24 cellular contexts compared by ENCODE assay signal in genomic region chr7:1672851-1673486, GRCh38. TPM values are rescaled to one million over a fixed set of nuclear protein-coding genes. Genes with fewer than 3 reads are reported as not detected.
A peak's percentile ranks its signal among the peaks of the same experiment; 100 is the strongest.
DNase-seq lines count a peak whose midpoint lies in the region; ATAC-seq, FAIRE-seq and TF ChIP-seq lines count a peak whose summit lies in the region.
"Had no signal": no experiment of that assay in that cellular context is flagged by ENCODE, and none has a peak within 500 bp of the region (broad histone marks: within the 10 kb centered on the region; RNA-seq: fewer than 3 reads in every experiment).

No MANE protein-coding gene starts in this region.

- H3K27ac ChIP-seq in Peyer's patch, result no peak overlapping the region
- H3K27ac ChIP-seq in kidney (ENCODE audit: low read depth in 2 of 2, low read length in 2 of 2), result no peak overlapping the region
- H3K27ac ChIP-seq in psoas muscle, result no peak overlapping the region
- H3K27ac ChIP-seq in trophoblast cell (ENCODE audit: low read depth, low read length), result no peak overlapping the region
- H3K27ac ChIP-seq: SK-N-MC, tibial nerve had no signal

- H4K12ac ChIP-seq in trophoblast cell (ENCODE audit: low read depth, low read length), result no peak overlapping the region

- TF ChIP-seq CTCF in Peyer's patch (IDR thresholded peaks at IDR 0.05) (no peak), kidney (IDR thresholded peaks at IDR 0.05; ENCODE audit: borderline replicate concordance, extremely low read depth, insufficient read depth) (no peak), psoas muscle (IDR thresholded peaks at IDR 0.05) (no peak)

- WGBS in psoas muscle, 3 donors, result 63 to 75% (median 66%) methylated on average over 23 of the region's 23 CpGs
- no CpG with 5 or more reads among the region's 23 CpGs for WGBS in trophoblast cell (ENCODE audit: extremely low coverage, insufficient coverage, insufficient read length)

- TF ChIP-seq POLR2A in Peyer's patch (IDR thresholded peaks at IDR 0.05), result no peak

- no peak overlapping the region for H2BK12ac ChIP-seq in trophoblast cell (ENCODE audit: low read length)

- no peak overlapping the region for H3K27ac Mint-ChIP-seq in activated CD4-positive, alpha-beta T cell treated with anti-CD3 and anti-CD28 coated beads for 36 hours
- H3K27ac Mint-ChIP-seq in activated CD4-positive, alpha-beta T cell treated with anti-CD3 and anti-CD28 coated beads, Interleukin-2, amount 10 ng/mL, durations not matched to agents 7 days and 5 days, result no peak overlapping the region
- H3K27ac Mint-ChIP-seq: activated naive CD8-positive, alpha-beta T cell; effector memory CD8-positive, alpha-beta T cell; stimulated activated naive CD8-positive, alpha-beta T cell treated with anti-CD3 and anti-CD28 coated beads, Interleukin-15, Interleukin-2, amounts not matched to agents 100 ng/mL and 50 ng/mL, for 24 hours; T-helper 17 cell had no signal

- no peak overlapping the region for H3K4ac ChIP-seq in trophoblast cell (ENCODE audit: low read depth, low read length)

- H3K27me3 ChIP-seq in Peyer's patch (peaks cover 0 to 29% of the 10 kb centered on the region in 2 donors), psoas muscle (ENCODE audit: insufficient read depth in 3 of 3, low read length in 2 of 3) (peaks cover 0 to 78% (median 28%) of the 10 kb centered on the region in 3 donors), trophoblast cell (ENCODE audit: insufficient read depth, low read length) (peaks cover 36% of the 10 kb centered on the region)

- no peak overlapping the region for H2BK120ac ChIP-seq in trophoblast cell (ENCODE audit: insufficient read depth, low read length, poor library complexity)

- ATAC-seq in activated CD4-positive, alpha-beta T cell treated with anti-CD3 and anti-CD28 coated beads for 36 hours, result no peak
- no peak for ATAC-seq in psoas muscle
- ATAC-seq: activated T-cell treated with anti-CD3 and anti-CD28 coated beads, Interleukin-2, amount 50 U/mL, for 4 hours; effector memory CD8-positive, alpha-beta T cell; K562; left colon; T-helper 17 cell had no signal

- H3K9me3 ChIP-seq in Peyer's patch (no peaks in the 10 kb centered on the region), kidney (ENCODE audit: control insufficient read depth in 1 of 2, low read length in 2 of 2) (no peaks in the 10 kb centered on the region), psoas muscle (no peaks in the 10 kb centered on the region), trophoblast cell (ENCODE audit: insufficient read depth, low read depth, low read length) (peaks cover 3% of the 10 kb centered on the region)
- H3K9me3 ChIP-seq: MG63, tibial nerve had no signal

- no peaks in the 10 kb centered on the region for H3K79me2 ChIP-seq in trophoblast cell (ENCODE audit: control insufficient read depth, insufficient read depth, low read length, poor library complexity)

- no peak overlapping the region for H2AK5ac ChIP-seq in trophoblast cell (ENCODE audit: low read length)

- intact Hi-C loops in activated CD4-positive, alpha-beta T cell treated with anti-CD3 and anti-CD28 coated beads for 36 hours (cut with DNase I, micrococcal nuclease), result no loop called here
- intact Hi-C loops in kidney (cut with DNase I) (no loop called here), psoas muscle (cut with DNase I) (no loop called here)

- H3K18ac ChIP-seq in trophoblast cell (ENCODE audit: low read length), result no peak overlapping the region

- H3K9me3 Mint-ChIP-seq in activated CD4-positive, alpha-beta T cell treated with anti-CD3 and anti-CD28 coated beads for 36 hours (ENCODE audit: low read depth), result no peaks in the 10 kb centered on the region
- no peaks in the 10 kb centered on the region for H3K9me3 Mint-ChIP-seq in activated CD4-positive, alpha-beta T cell treated with anti-CD3 and anti-CD28 coated beads, Interleukin-2, amount 10 ng/mL, durations not matched to agents 7 days and 5 days
- H3K9me3 Mint-ChIP-seq: activated T-cell treated with anti-CD3 and anti-CD28 coated beads, Interleukin-2, amount 50 U/mL, for 4 hours; effector memory CD8-positive, alpha-beta T cell; stimulated activated naive CD8-positive, alpha-beta T cell treated with anti-CD3 and anti-CD28 coated beads, Interleukin-15, Interleukin-2, amounts not matched to agents 100 ng/mL and 50 ng/mL, for 24 hours had no signal

- H3K9ac ChIP-seq in kidney (ENCODE audit: low read length in 2 of 2), result no peak overlapping the region
- no peak overlapping the region for H3K9ac ChIP-seq in trophoblast cell (ENCODE audit: low read length)

- peaks cover 5% of the 10 kb centered on the region for H3K4me1 Mint-ChIP-seq in activated CD4-positive, alpha-beta T cell treated with anti-CD3 and anti-CD28 coated beads for 36 hours
- H3K4me1 Mint-ChIP-seq in activated CD4-positive, alpha-beta T cell treated with anti-CD3 and anti-CD28 coated beads, Interleukin-2, amount 10 ng/mL, durations not matched to agents 7 days and 5 days, result peaks cover 2% of the 10 kb centered on the region

- FAIRE-seq in kidney (lab: Jason Lieb, UNC), result no peak
- FAIRE-seq: K562 had no signal

- no peak overlapping the region for H3K4me3 Mint-ChIP-seq in activated CD4-positive, alpha-beta T cell treated with anti-CD3 and anti-CD28 coated beads for 36 hours
- no peak overlapping the region for H3K4me3 Mint-ChIP-seq in activated CD4-positive, alpha-beta T cell treated with anti-CD3 and anti-CD28 coated beads, Interleukin-2, amount 10 ng/mL, durations not matched to agents 7 days and 5 days
- H3K4me3 Mint-ChIP-seq: activated naive CD8-positive, alpha-beta T cell; activated T-cell treated with anti-CD3 and anti-CD28 coated beads, Interleukin-2, amount 50 U/mL, for 4 hours; effector memory CD8-positive, alpha-beta T cell; stimulated activated naive CD8-positive, alpha-beta T cell treated with anti-CD3 and anti-CD28 coated beads, Interleukin-15, Interleukin-2, amounts not matched to agents 100 ng/mL and 50 ng/mL, for 24 hours; T-helper 17 cell had no signal

- POLR2A ChIA-PET in activated CD4-positive, alpha-beta T cell treated with anti-CD3 and anti-CD28 coated beads for 36 hours (lab: Charles Lee), result no interaction called here
- POLR2A ChIA-PET in activated CD4-positive, alpha-beta T cell treated with anti-CD3 and anti-CD28 coated beads, Interleukin-2, amount 10 ng/mL, durations not matched to agents 7 days and 5 days (lab: Charles Lee), result no interaction called here

- no peak overlapping the region for H3K4me3 ChIP-seq in Peyer's patch
- no peak overlapping the region for H3K4me3 ChIP-seq in kidney (ENCODE audit: low read length in 2 of 2)
- no peak overlapping the region for H3K4me3 ChIP-seq in psoas muscle
- H3K4me3 ChIP-seq in trophoblast cell (ENCODE audit: low read depth, low read length), result no peak overlapping the region
- H3K4me3 ChIP-seq: K562, MG63, SK-N-MC, tibial nerve had no signal

- H3K23ac ChIP-seq in trophoblast cell (ENCODE audit: low read length), result no peak overlapping the region

- CTCF ChIA-PET in activated CD4-positive, alpha-beta T cell treated with anti-CD3 and anti-CD28 coated beads for 36 hours (lab: Charles Lee), result no interaction called here
- CTCF ChIA-PET in activated CD4-positive, alpha-beta T cell treated with anti-CD3 and anti-CD28 coated beads, Interleukin-2, amount 10 ng/mL, durations not matched to agents 7 days and 5 days (lab: Charles Lee), result no interaction called here

- H3K36me3 ChIP-seq in Peyer's patch (no peaks in the 10 kb centered on the region), kidney (ENCODE audit: control insufficient read depth in 1 of 2, insufficient read depth in 2 of 2, low read length in 2 of 2) (no peaks in the 10 kb centered on the region), psoas muscle (ENCODE audit: insufficient read depth in 1 of 2, low read depth in 1 of 2) (no peaks in the 10 kb centered on the region), trophoblast cell (ENCODE audit: control insufficient read depth in 1 of 2, insufficient read depth in 2 of 2, low read length in 2 of 2) (no peaks in the 10 kb centered on the region)
- H3K36me3 ChIP-seq: MG63, tibial nerve had no signal

- peaks cover 18% of the 10 kb centered on the region for H3K27me3 Mint-ChIP-seq in activated CD4-positive, alpha-beta T cell treated with anti-CD3 and anti-CD28 coated beads for 36 hours
- peaks cover 20% of the 10 kb centered on the region for H3K27me3 Mint-ChIP-seq in activated CD4-positive, alpha-beta T cell treated with anti-CD3 and anti-CD28 coated beads, Interleukin-2, amount 10 ng/mL, durations not matched to agents 7 days and 5 days

- H3K36me3 Mint-ChIP-seq in activated CD4-positive, alpha-beta T cell treated with anti-CD3 and anti-CD28 coated beads for 36 hours (ENCODE audit: low read depth), result no peaks in the 10 kb centered on the region
- H3K36me3 Mint-ChIP-seq in activated CD4-positive, alpha-beta T cell treated with anti-CD3 and anti-CD28 coated beads, Interleukin-2, amount 10 ng/mL, durations not matched to agents 7 days and 5 days (ENCODE audit: low read depth), result no peaks in the 10 kb centered on the region
- H3K36me3 Mint-ChIP-seq: activated naive CD8-positive, alpha-beta T cell had no signal

- no peak overlapping the region for H3K14ac ChIP-seq in trophoblast cell (ENCODE audit: low read length)

- H4K8ac ChIP-seq in trophoblast cell (ENCODE audit: low read depth, low read length), result no peak overlapping the region

- H4K91ac ChIP-seq in trophoblast cell (ENCODE audit: low read depth, low read length), result no peak overlapping the region

- no peak overlapping the region for H2BK5ac ChIP-seq in trophoblast cell (ENCODE audit: low read depth, low read length, poor library complexity)

- no peaks in the 10 kb centered on the region for H3K79me1 ChIP-seq in trophoblast cell (ENCODE audit: low read length)

- peaks cover 0 to 17% (median 6%) of the 10 kb centered on the region in 4 donors for H3K4me1 ChIP-seq in Peyer's patch
- no peaks in the 10 kb centered on the region for H3K4me1 ChIP-seq in kidney (ENCODE audit: control insufficient read depth in 1 of 2, insufficient read depth in 1 of 2, low read depth in 1 of 2, low read length in 2 of 2)
- no peaks in the 10 kb centered on the region for H3K4me1 ChIP-seq in psoas muscle
- H3K4me1 ChIP-seq in trophoblast cell (ENCODE audit: control insufficient read depth in 1 of 2, insufficient read depth in 2 of 2, low read length in 2 of 2), result peaks cover 0 to 6% of the 10 kb centered on the region in 2 experiments

- no peak overlapping the region for H3K4me2 ChIP-seq in trophoblast cell (ENCODE audit: low read length)

- no peak overlapping the region for H2AFZ ChIP-seq in trophoblast cell (ENCODE audit: insufficient read depth, low read length, poor library complexity)

- DNase-seq in activated CD4-positive, alpha-beta T cell treated with anti-CD3 and anti-CD28 coated beads for 36 hours, result peak; percentile 1
- no peak for DNase-seq in activated CD4-positive, alpha-beta T cell treated with anti-CD3 and anti-CD28 coated beads, Interleukin-2, amount 10 ng/mL, durations not matched to agents 7 days and 5 days
- DNase-seq in Peyer's patch (peak in 2 of 3 donors; percentile 25 to 40), kidney (peak; percentile 50), psoas muscle (peak; percentile 6 to 36), T-helper 9 cell (no peak), trophoblast cell (no peak)
- DNase-seq in central memory CD4-positive, alpha-beta T cell, result no peak
- DNase-seq: 8988T; activated CD4-positive, alpha-beta T cell treated with anti-CD3 and anti-CD28 coated beads, Interleukin-2, amount 50 U/mL, for 1 hour; activated T-cell treated with anti-CD3 and anti-CD28 coated beads, Interleukin-2, amount 50 U/mL, for 4 hours; DMS53; effector memory CD8-positive, alpha-beta T cell; left colon; MG63; NCI-H1436; NCI-H524; stimulated activated CD4-positive, alpha-beta T cell treated with anti-CD3 and anti-CD28 coated beads, Interleukin-4, amount 100 ng/mL, for 1 hour; T-helper 17 cell had no signal

RNA-seq across cellular contexts. Expression of gene ELFN1, which starts 2.9 kb away (rescaled TPM):
- under 1 TPM; 0.05 to 0.09 TPM for total RNA-seq in activated CD4-positive, alpha-beta T cell treated with anti-CD3 and anti-CD28 coated beads for 36 hours
- under 1 TPM in 1 of 2 experiments, not detected in 1; 0.07 TPM for total RNA-seq in activated CD4-positive, alpha-beta T cell treated with anti-CD3 and anti-CD28 coated beads, Interleukin-2, amount 10 ng/mL, durations not matched to agents 7 days and 5 days
- total RNA-seq in Peyer's patch (under 1 TPM in 1 of 4 donors, not detected in 3; 0.80 TPM), kidney (3.8 TPM), psoas muscle (under 1 TPM; 0.46 to 0.73 (median 0.66) TPM)
- polyA plus RNA-seq in kidney (ENCODE audit: insufficient read depth, low read depth, low replicate concordance) (3.5 TPM), psoas muscle (under 1 TPM; 0.11 to 0.87 (median 0.27) TPM)
- polyA plus RNA-seq in trophoblast cell (2013), result 0.68 and 0.78 TPM in 2 replicates
- total RNA-seq: T-helper 17 cell had no signal

Comparison
In these comparisons a context has a peak if more than half of its experiments do, and no peak if none do; other contexts are left out.
1. DNase-seq: peak in activated CD4-positive, alpha-beta T cell treated with anti-CD3 and anti-CD28 coated beads for 36 hours (single experiment), Peyer's patch (2 of 3), kidney (single experiment) and psoas muscle (2 of 2); none in activated CD4-positive, alpha-beta T cell treated with anti-CD3 and anti-CD28 coated beads, Interleukin-2, amount 10 ng/mL, durations not matched to agents 7 days and 5 days (single experiment), T-helper 9 cell (single experiment), trophoblast cell (0 of 2) and central memory CD4-positive, alpha-beta T cell (single experiment).